Comparison of ENCODE assay signal across 10 cellular contexts in the genomic region with DNA sequence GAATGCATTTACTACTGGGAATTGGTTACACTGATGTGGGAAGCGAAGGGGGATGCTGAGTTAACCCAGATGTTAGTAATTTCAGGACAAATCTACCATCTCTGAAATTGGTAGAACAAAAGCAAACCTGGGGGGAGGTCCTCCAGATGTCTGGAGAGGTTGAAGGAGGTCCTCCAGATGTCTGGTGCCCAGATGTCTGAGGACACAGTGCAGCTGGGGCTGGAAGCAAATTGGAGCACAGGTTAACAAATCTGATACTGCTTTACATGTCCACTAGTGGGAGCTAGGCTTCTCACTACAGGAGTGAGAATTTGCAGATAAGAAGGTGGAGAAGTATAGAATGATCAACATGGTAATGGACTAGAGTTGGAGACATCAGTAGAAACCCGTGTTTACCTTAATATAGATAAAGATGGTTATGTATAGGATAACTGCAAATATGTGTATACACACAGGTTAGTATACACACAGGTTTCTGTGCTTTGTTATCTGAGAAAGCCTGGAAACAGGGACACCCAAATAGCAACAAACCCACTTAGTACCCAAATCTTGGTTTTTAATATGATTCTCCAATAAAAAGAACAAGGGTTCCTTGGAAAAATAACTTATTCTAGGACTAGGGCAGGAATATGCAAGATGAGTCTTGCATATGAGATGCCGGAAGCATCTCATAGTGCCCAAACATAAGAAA.
DNase-seq lines count a peak whose midpoint lies in the region; ATAC-seq, FAIRE-seq and TF ChIP-seq lines count a peak whose summit lies in the region.
"Had no signal": no experiment of that assay in that cellular context is flagged by ENCODE, and none has a peak within 500 bp of the region (broad histone marks: within the 10 kb centered on the region; RNA-seq: fewer than 3 reads in every experiment).

No MANE protein-coding gene starts in this region.

- peak; percentile 72 for TF ChIP-seq CTCF in AG04450 (IDR thresholded peaks at IDR 0.05; ENCODE audit: low read depth, low read length)

- H3K9me3 ChIP-seq in AG04450 (ENCODE audit: control insufficient read depth, insufficient read depth, low read length) = no peaks in the 10 kb centered on the region
- H3K9me3 ChIP-seq: SJCRH30 had no signal

- DNase-seq in AG04450 (ENCODE audit: low read depth, low spot score) (no peak), LHCN-M2 (ENCODE audit: low read depth) (peak; percentile 41), hypothalamus (lab: John Stamatoyannopoulos, UW) (no peak), middle frontal gyrus (ENCODE audit: extremely low spot score, low spot score) (no peak), superior temporal gyrus (ENCODE audit: extremely low spot score) (no peak)
- DNase-seq: stimulated activated CD4-positive, alpha-beta T cell treated with anti-CD3 and anti-CD28 coated beads, Interleukin-15, amount 100 ng/mL, for 24 hours had no signal

- FAIRE-seq in endometrium (lab: Jason Lieb, UNC) = peak; percentile 81

- H3K27ac ChIP-seq in AG04450 (ENCODE audit: low read depth, low read length) = no peak overlapping the region
- H3K27ac ChIP-seq: SJCRH30 had no signal

- POLR2A ChIA-PET in AG04450 (lab: Yijun Ruan, JAX) = no interaction called here

- CTCF ChIA-PET in AG04450 (lab: Charles Lee) = interaction anchor here (1.3 kb wide), 1 partner anchor 18 kb away, joined by 3 read pairs; no protein-coding TSS in a partner anchor

- H3K27me3 ChIP-seq in AG04450 (ENCODE audit: control insufficient read depth, insufficient read depth, low read length) = no peaks in the 10 kb centered on the region
- H3K27me3 ChIP-seq: SJCRH30 had no signal

- no peak overlapping the region for H3K4me3 ChIP-seq in AG04450 (ENCODE audit: low read depth, low read length)
- H3K4me3 ChIP-seq: SJCRH30 had no signal

- ATAC-seq in GM18861 (IDR thresholded peaks at IDR 0.05; ENCODE audit: unreplicated experiment) (peak; percentile 50), HG02970 (IDR thresholded peaks at IDR 0.05; ENCODE audit: low FRiP score, unreplicated experiment) (no peak)
